ENCODE assay signal across 10 cellular contexts in genomic region chrX:68936608-68937007, GRCh38.
DNase-seq lines count a peak whose midpoint lies in the region; ATAC-seq and TF ChIP-seq lines count a peak whose summit lies in the region.
"Had no signal": no experiment of that assay in that cellular context is flagged by ENCODE, and none has a peak within 500 bp of the region (broad histone marks: within the 10 kb centered on the region; RNA-seq: fewer than 3 reads in every experiment).

No MANE protein-coding gene starts in this region.

- H3K36me3 ChIP-seq in suprapubic skin: no peaks in the 10 kb centered on the region

- no peak overlapping the region for H3K4me3 ChIP-seq in HFF-Myc (replicated peaks; ENCODE audit: low read depth, low read length)
- no peak overlapping the region for H3K4me3 ChIP-seq in suprapubic skin

- no peak for TF ChIP-seq POLR2A in suprapubic skin (IDR thresholded peaks at IDR 0.05)

- H3K9me3 ChIP-seq in suprapubic skin: no peaks in the 10 kb centered on the region

- peaks cover 0 to 3% (median 0%) of the 10 kb centered on the region in 5 experiments for H3K9me3 Mint-ChIP-seq in brain
- no peaks in the 10 kb centered on the region for H3K9me3 Mint-ChIP-seq in activated T-helper 1 cell treated with anti-CD3 and anti-CD28 coated beads, Interleukin-12 subunit alpha, Interleukin-12 subunit beta, Interleukin-2, Interleukin-4 antibody, amounts not matched to agents 30 ng/mL and 10 ng/mL and 1 ng/mL, durations not matched to agents 14 hours and 24 hours and 36 hours
- H3K9me3 Mint-ChIP-seq: activated CD8-positive, alpha-beta T cell treated with anti-CD3 and anti-CD28 coated beads for 36 hours; IgD-negative memory B cell had no signal

- no peak overlapping the region for H3K4me3 Mint-ChIP-seq in brain
- no peak overlapping the region for H3K4me3 Mint-ChIP-seq in activated T-helper 1 cell treated with anti-CD3 and anti-CD28 coated beads, Interleukin-12 subunit alpha, Interleukin-12 subunit beta, Interleukin-2, Interleukin-4 antibody, amounts not matched to agents 30 ng/mL and 10 ng/mL and 1 ng/mL, durations not matched to agents 14 hours and 24 hours and 36 hours
- H3K4me3 Mint-ChIP-seq: activated CD8-positive, alpha-beta T cell treated with anti-CD3 and anti-CD28 coated beads for 36 hours; IgD-negative memory B cell had no signal

- H3K27ac ChIP-seq in suprapubic skin: peak overlapping the region; percentile 10

- TF ChIP-seq EP300 in suprapubic skin (IDR thresholded peaks at IDR 0.05): no peak

- intact Hi-C loops in activated T-helper 1 cell treated with anti-CD3 and anti-CD28 coated beads, Interleukin-12 subunit alpha, Interleukin-12 subunit beta, Interleukin-2, Interleukin-4 antibody, amounts not matched to agents 30 ng/mL and 10 ng/mL and 1 ng/mL, durations not matched to agents 14 hours and 24 hours and 36 hours (cut with micrococcal nuclease): no loop called here

- peak; percentile 33 for DNase-seq in HFF-Myc (ENCODE audit: extremely low read depth, low read depth)
- peak; percentile 90 for DNase-seq in kidney tubule cell (ENCODE audit: low spot score)
- peak in 1 of 2 donors; percentile 30 for DNase-seq in suprapubic skin (ENCODE audit: low spot score in 2 of 2)
- no peak for DNase-seq in activated T-helper 1 cell treated with anti-CD3 and anti-CD28 coated beads, Interleukin-12 subunit alpha, Interleukin-12 subunit beta, Interleukin-2, Interleukin-4 antibody, amounts not matched to agents 30 ng/mL and 10 ng/mL and 1 ng/mL, durations not matched to agents 14 hours and 24 hours and 36 hours (ENCODE audit: low spot score)
- DNase-seq in NCI-H1436 (lab: John Stamatoyannopoulos, UW): no peak
- DNase-seq: activated CD8-positive, alpha-beta T cell treated with anti-CD3 and anti-CD28 coated beads for 36 hours; amygdala had no signal

- H3K4me1 ChIP-seq in suprapubic skin: peaks cover 21% of the 10 kb centered on the region

- peaks cover 8% of the 10 kb centered on the region for H3K27me3 Mint-ChIP-seq in brain
- H3K27me3 Mint-ChIP-seq in activated T-helper 1 cell treated with anti-CD3 and anti-CD28 coated beads, Interleukin-12 subunit alpha, Interleukin-12 subunit beta, Interleukin-2, Interleukin-4 antibody, amounts not matched to agents 30 ng/mL and 10 ng/mL and 1 ng/mL, durations not matched to agents 14 hours and 24 hours and 36 hours (ENCODE audit: insufficient read depth): no peaks in the 10 kb centered on the region
- H3K27me3 Mint-ChIP-seq: activated CD8-positive, alpha-beta T cell treated with anti-CD3 and anti-CD28 coated beads for 36 hours had no signal

- no peak for ATAC-seq in GM21526 (IDR thresholded peaks at IDR 0.05; ENCODE audit: low FRiP score, unreplicated experiment)
- ATAC-seq: activated CD8-positive, alpha-beta T cell treated with anti-CD3 and anti-CD28 coated beads for 36 hours had no signal

- H3K27ac Mint-ChIP-seq in brain: peak overlapping the region in 3 of 5 experiments; percentile 46 to 76 (median 54)
- H3K27ac Mint-ChIP-seq in activated T-helper 1 cell treated with anti-CD3 and anti-CD28 coated beads, Interleukin-12 subunit alpha, Interleukin-12 subunit beta, Interleukin-2, Interleukin-4 antibody, amounts not matched to agents 30 ng/mL and 10 ng/mL and 1 ng/mL, durations not matched to agents 14 hours and 24 hours and 36 hours: no peak overlapping the region
- H3K27ac Mint-ChIP-seq: activated CD8-positive, alpha-beta T cell treated with anti-CD3 and anti-CD28 coated beads for 36 hours; IgD-negative memory B cell had no signal

- no peaks in the 10 kb centered on the region for H3K27me3 ChIP-seq in suprapubic skin

- peaks cover 51% of the 10 kb centered on the region for H3K4me1 Mint-ChIP-seq in brain
- H3K4me1 Mint-ChIP-seq in activated T-helper 1 cell treated with anti-CD3 and anti-CD28 coated beads, Interleukin-12 subunit alpha, Interleukin-12 subunit beta, Interleukin-2, Interleukin-4 antibody, amounts not matched to agents 30 ng/mL and 10 ng/mL and 1 ng/mL, durations not matched to agents 14 hours and 24 hours and 36 hours (ENCODE audit: low read depth): no peaks in the 10 kb centered on the region

- no peaks in the 10 kb centered on the region for H3K36me3 Mint-ChIP-seq in brain
- no peaks in the 10 kb centered on the region for H3K36me3 Mint-ChIP-seq in activated T-helper 1 cell treated with anti-CD3 and anti-CD28 coated beads, Interleukin-12 subunit alpha, Interleukin-12 subunit beta, Interleukin-2, Interleukin-4 antibody, amounts not matched to agents 30 ng/mL and 10 ng/mL and 1 ng/mL, durations not matched to agents 14 hours and 24 hours and 36 hours (ENCODE audit: low read depth)
- H3K36me3 Mint-ChIP-seq: IgD-negative memory B cell had no signal

- no peak for TF ChIP-seq CTCF in HFF-Myc (IDR thresholded peaks at IDR 0.05; ENCODE audit: low read depth, low read length, missing control alignments)
- no peak for TF ChIP-seq CTCF in brain (conservative IDR thresholded peaks at IDR 0.05)
- no peak for TF ChIP-seq CTCF in suprapubic skin (IDR thresholded peaks at IDR 0.05)

Comparison
In these comparisons a context has a peak if more than half of its experiments do, and no peak if none do; other contexts are left out.
1. DNase-seq: peak in HFF-Myc (single experiment) and kidney tubule cell (single experiment); none in activated T-helper 1 cell treated with anti-CD3 and anti-CD28 coated beads, Interleukin-12 subunit alpha, Interleukin-12 subunit beta, Interleukin-2, Interleukin-4 antibody, amounts not matched to agents 30 ng/mL and 10 ng/mL and 1 ng/mL, durations not matched to agents 14 hours and 24 hours and 36 hours (single experiment) and NCI-H1436 (single experiment).